8 cellular contexts compared by ENCODE assay signal in genomic region chr10:1368772-1369171, GRCh38.
DNase-seq lines count a peak whose midpoint lies in the region; ATAC-seq and TF ChIP-seq lines count a peak whose summit lies in the region.

No MANE protein-coding gene starts in this region.

- peaks cover 7% of the 10 kb centered on the region for H3K4me1 Mint-ChIP-seq in endodermal cell
- peaks cover 8% of the 10 kb centered on the region for H3K4me1 Mint-ChIP-seq in neural crest cell

- no peak overlapping the region for H3K9ac ChIP-seq in endodermal cell (ENCODE audit: extremely low read depth, low read length, poor library complexity, severe bottlenecking)

- H3K4me3 ChIP-seq in Peyer's patch (no peak overlapping the region), endodermal cell (ENCODE audit: low read length) (no peak overlapping the region)

- H3K27me3 ChIP-seq in Peyer's patch (no peaks in the 10 kb centered on the region), endodermal cell (ENCODE audit: control insufficient read depth, insufficient read depth, low read length, poor library complexity, severe bottlenecking) (no peaks in the 10 kb centered on the region)

- 24 to 29% methylated on average over 7 to 15 of the region's 15 CpGs for WGBS in endodermal cell (ENCODE audit: insufficient coverage in 1 of 2, insufficient read length in 1 of 2), 2 experiments

- no peaks in the 10 kb centered on the region for H3K36me3 ChIP-seq in Peyer's patch
- no peaks in the 10 kb centered on the region for H3K36me3 ChIP-seq in endodermal cell (ENCODE audit: control insufficient read depth, insufficient read depth, low read length)

- H3K4me1 ChIP-seq in Peyer's patch (peaks cover 0 to 6% (median 0%) of the 10 kb centered on the region in 4 donors), endodermal cell (ENCODE audit: control insufficient read depth, insufficient read depth, low read length) (no peaks in the 10 kb centered on the region)

- H3K9me3 ChIP-seq in Peyer's patch (no peaks in the 10 kb centered on the region), endodermal cell (ENCODE audit: control insufficient read depth, low read length) (no peaks in the 10 kb centered on the region)

- H3K27ac ChIP-seq in Peyer's patch (peak overlapping the region in 1 of 4 donors; percentile 59), endodermal cell (ENCODE audit: low read depth, low read length) (no peak overlapping the region)

- ATAC-seq in HG03378 (IDR thresholded peaks at IDR 0.05; ENCODE audit: unreplicated experiment) = no peak

- H3K27ac Mint-ChIP-seq in endodermal cell (no peak overlapping the region), neural crest cell (ENCODE audit: unreplicated experiment) (no peak overlapping the region)

- H3K36me3 Mint-ChIP-seq in endodermal cell (ENCODE audit: low read depth) (no peaks in the 10 kb centered on the region), neural crest cell (ENCODE audit: low read depth) (no peaks in the 10 kb centered on the region)

- TF ChIP-seq POLR2A in Peyer's patch (IDR thresholded peaks at IDR 0.05) = no peak

- peak; percentile 56 for TF ChIP-seq CTCF in GM13976 (IDR thresholded peaks at IDR 0.05; ENCODE audit: borderline replicate concordance, control extremely low read depth, extremely low read depth, insufficient read depth, missing control alignments)
- TF ChIP-seq CTCF in Peyer's patch (IDR thresholded peaks at IDR 0.05) = peak in 5 of 6 experiments; percentile 15 to 71 (median 63)
- TF ChIP-seq CTCF in endodermal cell (conservative IDR thresholded peaks at IDR 0.05) = peak; percentile 85
- peak; percentile 74 for TF ChIP-seq CTCF in neural crest cell (conservative IDR thresholded peaks at IDR 0.05)

- no peaks in the 10 kb centered on the region for H3K27me3 Mint-ChIP-seq in endodermal cell (ENCODE audit: insufficient read depth)
- no peaks in the 10 kb centered on the region for H3K27me3 Mint-ChIP-seq in neural crest cell (ENCODE audit: low read depth)

- H3K4me3 Mint-ChIP-seq in endodermal cell = no peak overlapping the region
- no peak overlapping the region for H3K4me3 Mint-ChIP-seq in neural crest cell

- in situ Hi-C loops in GM13976 (cut with MboI; ENCODE audit: low sequenced_read_pairs, unreplicated experiment) = no loop called here

- no peaks in the 10 kb centered on the region for H3K9me3 Mint-ChIP-seq in endodermal cell
- H3K9me3 Mint-ChIP-seq in neural crest cell = no peaks in the 10 kb centered on the region

- DNase-seq in A172 (ENCODE audit: low spot score) (peak; percentile 51), GM13976 (ENCODE audit: low spot score) (peak; percentile 73), Peyer's patch (peak; percentile 30 to 76 (median 73)), endodermal cell (peak; percentile 91), neural crest cell (ENCODE audit: low read depth, low spot score) (peak; percentile 49), NCI-H345 treated with DMSO at 0.1 percent for 48 hours (lab: John Stamatoyannopoulos, UW; ENCODE audit: unreplicated experiment) (no peak), GM19238 (ENCODE audit: insufficient read length, low spot score) (no peak)

Comparison
In these comparisons a context has a peak if more than half of its experiments do, and no peak if none do; other contexts are left out.
1. DNase-seq: peak in A172 (single experiment), GM13976 (single experiment), Peyer's patch (3 of 3), endodermal cell (single experiment) and neural crest cell (single experiment); none in NCI-H345 treated with DMSO at 0.1 percent for 48 hours (single experiment) and GM19238 (single experiment).
2. Peak in every context shown above with its lines, with median percentiles within 50 percentile points of each other: CTCF ChIP-seq.